27 cellular contexts compared by ENCODE assay signal in the genomic region with DNA sequence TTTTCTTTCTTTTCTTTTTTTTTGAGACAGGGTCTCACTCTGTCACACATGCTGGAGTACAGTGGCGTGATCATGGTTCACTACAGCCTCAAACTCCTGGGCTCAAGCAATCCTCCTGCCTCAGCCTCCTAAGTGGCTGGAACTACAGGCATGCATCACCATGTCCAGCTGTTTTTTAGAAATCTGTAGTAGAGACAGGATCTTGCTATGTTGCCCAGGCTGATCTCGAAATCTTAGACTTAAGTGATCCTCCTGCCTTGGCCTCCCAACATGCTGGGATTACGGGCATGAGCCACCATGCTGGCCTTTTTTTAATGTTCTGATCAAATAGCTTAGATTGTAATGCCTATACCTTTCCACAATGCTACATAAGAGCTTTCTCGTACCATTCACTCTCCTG.
"Had no signal": no experiment of that assay in that cellular context is flagged by ENCODE, and none has a peak within 500 bp of the region (broad histone marks: within the 10 kb centered on the region; RNA-seq: fewer than 3 reads in every experiment).

No MANE protein-coding gene starts in this region.

- ATAC-seq: gastrocnemius medialis had no signal

- H3K36me3 ChIP-seq: colonic mucosa, gastrocnemius medialis, heart left ventricle, prostate gland, right atrium auricular region, sigmoid colon, suprapubic skin, transverse colon, vagina had no signal

- FAIRE-seq: kidney had no signal

- H3K4me3 ChIP-seq: colonic mucosa, gastrocnemius medialis, heart left ventricle, hepatocyte, lung, mucosa of descending colon, prostate gland, right atrium auricular region, sigmoid colon, suprapubic skin, transverse colon, vagina had no signal

- H2AFZ ChIP-seq: hepatocyte, parathyroid adenoma had no signal

- DNase-seq: colonic mucosa; effector CD8-positive, alpha-beta T cell; endodermal cell; foreskin fibroblast; gastrocnemius medialis; heart left ventricle; kidney; mucosa of descending colon; naive B cell; sigmoid colon; stimulated activated CD4-positive, alpha-beta T cell treated with anti-CD3 and anti-CD28 coated beads, Interleukin-2, amount 100 ng/mL, for 24 hours; stimulated activated CD4-positive, alpha-beta T cell treated with anti-CD3 and anti-CD28 coated beads, Interleukin-4, amount 100 ng/mL, for 24 hours; stimulated activated naive CD8-positive, alpha-beta T cell treated with anti-CD3 and anti-CD28 coated beads, Interleukin-15, amount 100 ng/mL, for 72 hours; transverse colon had no signal

- H3K4me3 Mint-ChIP-seq: dendritic cell treated with granulocyte-macrophage colony-stimulating factor and Interleukin-4, amounts not matched to agents 40 ng/mL and 50 ng/mL, for 4 days; endodermal cell; memory B cell; mesothelial cell of epicardium; naive B cell; nephron; stimulated activated effector memory CD8-positive, alpha-beta T cell treated with anti-CD3 and anti-CD28 coated beads, Interleukin-12 subunit alpha, Interleukin-12 subunit beta, amount 100 ng/mL, for 72 hours; stimulated activated naive CD8-positive, alpha-beta T cell treated with anti-CD3 and anti-CD28 coated beads, Interleukin-15, amount 100 ng/mL, for 72 hours had no signal

- H3K4me2 ChIP-seq: hepatocyte had no signal

- H3K27ac Mint-ChIP-seq: dendritic cell treated with granulocyte-macrophage colony-stimulating factor and Interleukin-4, amounts not matched to agents 40 ng/mL and 50 ng/mL, for 4 days; endodermal cell; memory B cell; mesothelial cell of epicardium; nephron; stimulated activated effector memory CD8-positive, alpha-beta T cell treated with anti-CD3 and anti-CD28 coated beads, Interleukin-12 subunit alpha, Interleukin-12 subunit beta, amount 100 ng/mL, for 72 hours had no signal

- H3K79me2 ChIP-seq: hepatocyte, parathyroid adenoma had no signal

- H3K4me1 Mint-ChIP-seq: endodermal cell, memory B cell, mesothelial cell of epicardium, nephron had no signal

- H3K27ac ChIP-seq: colonic mucosa, epithelial cell of prostate, gastrocnemius medialis, heart left ventricle, hepatocyte, parathyroid adenoma, prostate gland, right atrium auricular region, sigmoid colon, suprapubic skin, transverse colon, vagina had no signal

- H3K9me3 ChIP-seq: colonic mucosa, gastrocnemius medialis, heart left ventricle, mucosa of descending colon, prostate gland, right atrium auricular region, sigmoid colon, suprapubic skin, transverse colon, vagina had no signal

- H3K27me3 Mint-ChIP-seq: memory B cell; naive B cell; stimulated activated naive CD8-positive, alpha-beta T cell treated with anti-CD3 and anti-CD28 coated beads, Interleukin-15, amount 100 ng/mL, for 72 hours had no signal

- H3K9me3 Mint-ChIP-seq: dendritic cell treated with granulocyte-macrophage colony-stimulating factor and Interleukin-4, amounts not matched to agents 40 ng/mL and 50 ng/mL, for 4 days; endodermal cell; memory B cell; mesothelial cell of epicardium; naive B cell; nephron; stimulated activated effector memory CD8-positive, alpha-beta T cell treated with anti-CD3 and anti-CD28 coated beads, Interleukin-12 subunit alpha, Interleukin-12 subunit beta, amount 100 ng/mL, for 72 hours; stimulated activated naive CD8-positive, alpha-beta T cell treated with anti-CD3 and anti-CD28 coated beads, Interleukin-15, amount 100 ng/mL, for 72 hours had no signal

- H3K4me1 ChIP-seq: colonic mucosa, gastrocnemius medialis, heart left ventricle, parathyroid adenoma, prostate gland, right atrium auricular region, sigmoid colon, suprapubic skin, transverse colon, vagina had no signal

- H3K27me3 ChIP-seq: colonic mucosa, heart left ventricle, hepatocyte, right atrium auricular region, sigmoid colon, suprapubic skin, transverse colon, vagina had no signal

- H3K9ac ChIP-seq: parathyroid adenoma had no signal

- H3K36me3 Mint-ChIP-seq: mesothelial cell of epicardium; naive B cell; stimulated activated effector memory CD8-positive, alpha-beta T cell treated with anti-CD3 and anti-CD28 coated beads, Interleukin-12 subunit alpha, Interleukin-12 subunit beta, amount 100 ng/mL, for 72 hours had no signal
